2 cellular contexts compared by ENCODE assay signal in genomic region chr9:136692190-136693134, GRCh38.
TF ChIP-seq lines count a peak whose summit lies in the region.

No MANE protein-coding gene starts in this region.

TF ChIP-seq in IMR-90, 13 proteins besides CTCF, POLR2A, EP300 and RAD21:
- TF ChIP-seq MAZ (IDR thresholded peaks at IDR 0.05; ENCODE audit: borderline replicate concordance, low read depth, low read length) = no peak
- TF ChIP-seq, protein P1, sequence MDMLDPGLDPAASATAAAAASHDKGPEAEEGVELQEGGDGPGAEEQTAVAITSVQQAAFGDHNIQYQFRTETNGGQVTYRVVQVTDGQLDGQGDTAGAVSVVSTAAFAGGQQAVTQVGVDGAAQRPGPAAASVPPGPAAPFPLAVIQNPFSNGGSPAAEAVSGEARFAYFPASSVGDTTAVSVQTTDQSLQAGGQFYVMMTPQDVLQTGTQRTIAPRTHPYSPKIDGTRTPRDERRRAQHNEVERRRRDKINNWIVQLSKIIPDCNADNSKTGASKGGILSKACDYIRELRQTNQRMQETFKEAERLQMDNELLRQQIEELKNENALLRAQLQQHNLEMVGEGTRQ (IDR thresholded peaks at IDR 0.05; ENCODE audit: low read depth, low read length) = no peak
- no peak for TF ChIP-seq CHD1 (IDR thresholded peaks at IDR 0.05; ENCODE audit: low read depth, low read length)
- TF ChIP-seq RCOR1 (IDR thresholded peaks at IDR 0.05; ENCODE audit: insufficient replicate concordance, low read length) = no peak
- no peak for TF ChIP-seq NFE2L2 (IDR thresholded peaks at IDR 0.05; ENCODE audit: low read depth, low read length)
- TF ChIP-seq, protein P2, sequence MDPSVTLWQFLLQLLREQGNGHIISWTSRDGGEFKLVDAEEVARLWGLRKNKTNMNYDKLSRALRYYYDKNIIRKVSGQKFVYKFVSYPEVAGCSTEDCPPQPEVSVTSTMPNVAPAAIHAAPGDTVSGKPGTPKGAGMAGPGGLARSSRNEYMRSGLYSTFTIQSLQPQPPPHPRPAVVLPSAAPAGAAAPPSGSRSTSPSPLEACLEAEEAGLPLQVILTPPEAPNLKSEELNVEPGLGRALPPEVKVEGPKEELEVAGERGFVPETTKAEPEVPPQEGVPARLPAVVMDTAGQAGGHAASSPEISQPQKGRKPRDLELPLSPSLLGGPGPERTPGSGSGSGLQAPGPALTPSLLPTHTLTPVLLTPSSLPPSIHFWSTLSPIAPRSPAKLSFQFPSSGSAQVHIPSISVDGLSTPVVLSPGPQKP (IDR thresholded peaks at IDR 0.05; ENCODE audit: borderline replicate concordance, low read depth, low read length) = no peak
- no peak for TF ChIP-seq RFX5 (IDR thresholded peaks at IDR 0.05; ENCODE audit: low read depth, low read length)
- no peak for TF ChIP-seq MAFK (IDR thresholded peaks at IDR 0.05; ENCODE audit: low read depth, low read length)
- TF ChIP-seq BHLHE40 (IDR thresholded peaks at IDR 0.05; ENCODE audit: low read depth, low read length) = no peak
- no peak for TF ChIP-seq MXI1 (IDR thresholded peaks at IDR 0.05; ENCODE audit: borderline replicate concordance, low read depth, low read length)
- TF ChIP-seq FOS (IDR thresholded peaks at IDR 0.05; ENCODE audit: low read depth, low read length) = no peak
- TF ChIP-seq CEBPB (IDR thresholded peaks at IDR 0.05; ENCODE audit: low read depth, low read length) = no peak
- no peak for TF ChIP-seq SMC3 (IDR thresholded peaks at IDR 0.05; ENCODE audit: low read depth, low read length)

TF ChIP-seq in HepG2, 621 proteins besides CTCF, POLR2A, EP300 and RAD21:
- no peak for TF ChIP-seq HOXA3 (CRISPR knock-in tag; IDR thresholded peaks at IDR 0.05)
- 0 out of 2 replicates have a peak, but pooled peaks have one; percentile 9 for TF ChIP-seq ARID4A (CRISPR knock-in tag; IDR thresholded peaks at IDR 0.05; ENCODE audit: borderline replicate concordance)
- TF ChIP-seq BHLHE40 (IDR thresholded peaks at IDR 0.05; ENCODE audit: low read length) = no peak
TF ChIP-seq in HepG2: peak in this region for 1.
